8 cellular contexts compared by ENCODE assay signal in the genomic region with DNA sequence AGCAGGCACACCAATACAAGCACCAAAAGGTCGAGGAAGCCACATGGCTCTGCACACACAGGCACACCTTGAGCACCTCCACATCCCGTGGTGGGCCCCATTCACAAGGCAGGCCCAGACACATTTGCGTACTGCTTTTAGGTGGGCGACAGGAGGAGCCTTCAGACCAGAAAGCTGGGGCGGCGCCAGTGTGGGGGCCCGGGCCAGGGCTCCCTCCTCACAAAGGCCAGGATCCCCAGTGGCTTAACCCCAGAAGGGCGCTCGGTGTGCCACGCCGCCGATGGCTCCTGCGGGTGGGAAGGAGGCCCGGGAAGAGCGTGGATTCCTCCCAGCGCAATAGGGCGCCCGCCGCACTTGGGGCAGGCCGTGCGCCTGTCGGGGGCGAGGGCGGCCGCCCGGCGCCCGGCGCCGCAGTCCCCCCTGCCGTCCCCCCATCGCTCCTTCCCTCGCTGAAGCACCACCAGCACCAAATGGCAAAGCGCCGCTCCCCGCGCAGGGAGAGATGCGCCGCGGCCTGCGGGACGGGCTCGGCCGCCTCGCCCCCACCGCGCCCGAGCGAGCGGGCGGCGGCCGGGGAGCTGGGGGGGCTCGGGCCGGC. TPM values are rescaled to one million over a fixed set of nuclear protein-coding genes. Genes with fewer than 3 reads are reported as not detected.
DNase-seq lines count a peak whose midpoint lies in the region; ATAC-seq, FAIRE-seq and TF ChIP-seq lines count a peak whose summit lies in the region.

No MANE protein-coding gene starts in this region.

- H2BK120ac ChIP-seq in H1 (replicated peaks; ENCODE audit: low read depth, low read length) = no peak overlapping the region

- H4K91ac ChIP-seq in H1 (replicated peaks; ENCODE audit: insufficient read length, low read length) = peak overlapping the region; percentile 97

- H3K9me3 ChIP-seq in H1 (ENCODE audit: insufficient read depth in 2 of 2, low read depth in 1 of 2, low read length in 1 of 2) = no peaks in the 10 kb centered on the region
- no peaks in the 10 kb centered on the region for H3K9me3 ChIP-seq in vagina

- H3K27me3 ChIP-seq in H1 (replicated peaks in 1 of 4; ENCODE audit: control insufficient read depth in 3 of 4, extremely low read depth in 1 of 4, insufficient read depth in 3 of 4, low read length in 3 of 4) (peaks cover 16 to 63% (median 52%) of the 10 kb centered on the region in 4 experiments), vagina (no peaks in the 10 kb centered on the region)

- H3K4me1 ChIP-seq in H1 (replicated peaks in 1 of 4; ENCODE audit: control insufficient read depth in 3 of 4, insufficient read depth in 4 of 4, low read length in 3 of 4) = peaks cover 0 to 48% (median 32%) of the 10 kb centered on the region in 4 experiments; a peak in 6 of 7 replicates
- H3K4me1 ChIP-seq in vagina = peaks cover 53% of the 10 kb centered on the region

- H3K56ac ChIP-seq in H1 (replicated peaks; ENCODE audit: insufficient read length, low read depth, low read length) = no peak overlapping the region

- no peak for FAIRE-seq in H1 (lab: Jason Lieb, UNC)

- H3K4me2 ChIP-seq in H1 (ENCODE audit: insufficient read depth in 1 of 2, low read depth in 2 of 2, low read length in 2 of 2) = peak overlapping the region; percentile 77 to 99

- peaks cover 1 to 8% of the 10 kb centered on the region in 2 experiments for H4K20me1 ChIP-seq in H1 (replicated peaks in 1 of 2; ENCODE audit: control insufficient read depth in 1 of 2, insufficient read depth in 2 of 2, low read length in 2 of 2)

- H3K36me3 ChIP-seq in H1 (ENCODE audit: control insufficient read depth in 2 of 4, insufficient read depth in 4 of 4, low read length in 3 of 4) = no peaks in the 10 kb centered on the region
- H3K36me3 ChIP-seq in vagina = no peaks in the 10 kb centered on the region

- no peaks in the 10 kb centered on the region for H3K79me1 ChIP-seq in H1 (ENCODE audit: low read depth, low read length)

- peaks cover 25% of the 10 kb centered on the region for H3K23me2 ChIP-seq in H1 (ENCODE audit: low read depth, low read length)

- peak overlapping the region; percentile 88; the same call in 1 of the 2 replicates for H2BK15ac ChIP-seq in H1 (ENCODE audit: low read length)

- peak overlapping the region; percentile 91 for H4K8ac ChIP-seq in H1 (ENCODE audit: extremely low read depth, insufficient read depth, low read length)

- H2AFZ ChIP-seq in H1 (ENCODE audit: low read length) = no peak overlapping the region

- DNase-seq in NCI-H2081 (lab: John Stamatoyannopoulos, UW) (peak; percentile 57 to 69), NCI-H2081 treated with DMSO at 0.1 percent for 48 hours (lab: John Stamatoyannopoulos, UW) (no peak), RPMI8226 (peak; percentile 63), H1 (ENCODE audit: low read depth in 1 of 2, low spot score in 2 of 2) (peak in 1 of 2 experiments; percentile 62), mucosa of gallbladder (ENCODE audit: low spot score) (peak; percentile 44), vagina (ENCODE audit: extremely low spot score in 2 of 2) (no peak), GOT3 (lab: John Stamatoyannopoulos, UW) (no peak)

- no peak for TF ChIP-seq POLR2A in H1 (IDR thresholded peaks at IDR 0.05; ENCODE audit: control extremely low read depth in 1 of 2, low read depth in 2 of 2, low read length in 2 of 2)
- no peak for TF ChIP-seq POLR2A in vagina (IDR thresholded peaks at IDR 0.05)

- no peaks in the 10 kb centered on the region for H3K79me2 ChIP-seq in H1 (ENCODE audit: control insufficient read depth in 1 of 2, insufficient read depth in 2 of 2, low read length in 2 of 2)

- no peak overlapping the region for H3K4ac ChIP-seq in H1 (replicated peaks; ENCODE audit: insufficient read length, low read depth, low read length)

- intact Hi-C loops in vagina (cut with DNase I) = loop anchor here (2.0 kb wide), 1 partner anchor 705 kb away; the partner anchor contains the start of gene GALNTL5

- H3K9ac ChIP-seq in H1 (replicated peaks in 1 of 4; ENCODE audit: extremely low read depth in 1 of 4, low read depth in 3 of 4, low read length in 3 of 4) = peak overlapping the region in 1 of 4 experiments; percentile 62; a peak in 2 of 7 replicates

- H3K18ac ChIP-seq in H1 (ENCODE audit: extremely low read depth, low read length) = peak overlapping the region; percentile 78

- H3K14ac ChIP-seq in H1 (ENCODE audit: insufficient read length) = peak overlapping the region; percentile 19

- peak overlapping the region; percentile 93; the same call in 1 of the 2 replicates for H2AK5ac ChIP-seq in H1 (ENCODE audit: low read depth, low read length)

- CTCF ChIA-PET in H1 (lab: Charles Lee; ENCODE audit: partially characterized antibody) = interaction anchor here (0.8 to 3.3 kb wide), 12 partner anchors 7 to 126 kb away, joined by 3 to 14 read pairs (median 4); partner anchors contain the start of gene ABCF2

- ATAC-seq in GM19395 (IDR thresholded peaks at IDR 0.05; ENCODE audit: unreplicated experiment) = no peak

- H3K27ac ChIP-seq in H1 (ENCODE audit: low read depth, low read length) (no peak overlapping the region), vagina (peak overlapping the region; percentile 94)

- WGBS in H1 (ENCODE audit: extremely low coverage in 1 of 2, insufficient coverage in 1 of 2, insufficient read length in 1 of 2, insufficient replicate concordance in 2 of 2, low coverage in 1 of 2, low lambda C conversion rate in 2 of 2, missing lambda C conversion rate in 1 of 2), 2 experiments = 3% methylated on average over 21 of the region's 55 CpGs; no CpG with 5 or more reads in 1 of the 2 experiments

- peak overlapping the region; percentile 45 to 81 (median 66) for H3K4me3 ChIP-seq in H1 (ENCODE audit: extremely low read depth in 1 of 4, insufficient read depth in 2 of 4, low read depth in 3 of 4, low read length in 4 of 4)
- peak overlapping the region; percentile 61 to 69 for H3K4me3 ChIP-seq in vagina

- no peak overlapping the region for H4K5ac ChIP-seq in H1 (ENCODE audit: insufficient read length, low read depth, low read length)

- no peak for TF ChIP-seq EP300 in H1 (IDR thresholded peaks at IDR 0.05; ENCODE audit: borderline replicate concordance in 1 of 2, low read depth in 2 of 2, low read length in 2 of 2)

- H2BK12ac ChIP-seq in H1 (ENCODE audit: low read depth, low read length) = peak overlapping the region; percentile 96; the same call in 1 of the 2 replicates

- H3K23ac ChIP-seq in H1 (ENCODE audit: insufficient read length) = peak overlapping the region; percentile 71

- POLR2A ChIA-PET in H1 (lab: Charles Lee; ENCODE audit: partially characterized antibody) = interaction anchor here (0.6 to 3.1 kb wide), 10 partner anchors 7 to 268 kb away, joined by 3 to 22 read pairs (median 4); partner anchors contain the start of genes ABCF2, CHPF2 and RHEB

- H2BK5ac ChIP-seq in H1 (ENCODE audit: low read depth, low read length) = no peak overlapping the region; the same call in 1 of the 2 replicates

- no peak for TF ChIP-seq RAD21 in H1 (IDR thresholded peaks at IDR 0.05 in 1 of 2, conservative IDR thresholded peaks at IDR 0.05 in 1 of 2; ENCODE audit: low read depth in 2 of 2, low read length in 2 of 2)

- TF ChIP-seq CTCF in H1 (IDR thresholded peaks at IDR 0.05; ENCODE audit: control extremely low read depth in 1 of 3, insufficient read depth in 1 of 3, low read depth in 1 of 3, low read length in 3 of 3) = no peak
- no peak for TF ChIP-seq CTCF in vagina (IDR thresholded peaks at IDR 0.05)

- H2BK20ac ChIP-seq in H1 (ENCODE audit: low read length) = peak overlapping the region; percentile 43; the same call in 1 of the 2 replicates

RNA-seq across cellular contexts. Expression of gene SMARCD3, which starts 2.9 kb away (rescaled TPM):
- 3.0 and 4.6 TPM in 2 replicates for total RNA-seq in H1 (2021; fragmentation: NEBNext Ultra II Directional; extraction: Animal tissue kit (Norgen Biotek cat#: 25700))
- polyA plus RNA-seq in H1 (2011; rRNA removed) = 5.6 and 6.2 TPM in 2 replicates
- polyA plus RNA-seq in H1 (2011; cell fraction: cytosol; rRNA removed) = 4.5 TPM
- polyA plus RNA-seq in H1 (2011; cell fraction: nucleus; rRNA removed) = 15.3 TPM
- polyA plus RNA-seq in H1 (2012, experiment 1 of 2) = 8.3 to 10.0 TPM (median 9.5 TPM) in 4 replicates
- polyA plus RNA-seq in H1 (2012, experiment 2 of 2) = 7.5 TPM
- polyA plus RNA-seq in H1 (2013, experiment 1 of 2) = 3.9 TPM
- 4.3 TPM for polyA plus RNA-seq in H1 (2013, experiment 2 of 2)
- polyA minus RNA-seq in H1 (2011; rRNA and poly(A)+ RNA removed) = 1.6 and 2.0 TPM in 2 replicates
- 2.9 TPM for polyA minus RNA-seq in H1 (2011; cell fraction: cytosol; rRNA and poly(A)+ RNA removed)
- polyA minus RNA-seq in H1 (2011; cell fraction: nucleus; rRNA and poly(A)+ RNA removed) = 3.2 TPM
- total RNA-seq in mucosa of gallbladder (56.3 TPM), vagina (39.8 TPM)

RNA-seq across cellular contexts. Expression of gene CHPF2, which starts 19.1 kb away (rescaled TPM):
- total RNA-seq in H1 (2021; fragmentation: NEBNext Ultra II Directional; extraction: Animal tissue kit (Norgen Biotek cat#: 25700)) = 20.6 and 20.8 TPM in 2 replicates
- polyA plus RNA-seq in H1 (2011; rRNA removed) = 14.4 and 20.0 TPM in 2 replicates
- polyA plus RNA-seq in H1 (2011; cell fraction: cytosol; rRNA removed) = 14.8 TPM
- polyA plus RNA-seq in H1 (2011; cell fraction: nucleus; rRNA removed) = 58.8 TPM
- 9.2 to 13.6 TPM (median 11.2 TPM) in 4 replicates for polyA plus RNA-seq in H1 (2012, experiment 1 of 2)
- 11.2 TPM for polyA plus RNA-seq in H1 (2012, experiment 2 of 2)
- 18.0 TPM for polyA plus RNA-seq in H1 (2013, experiment 1 of 2)
- polyA plus RNA-seq in H1 (2013, experiment 2 of 2) = 16.2 TPM
- polyA minus RNA-seq in H1 (2011; rRNA and poly(A)+ RNA removed) = 11.1 and 11.4 TPM in 2 replicates
- 12.2 TPM for polyA minus RNA-seq in H1 (2011; cell fraction: cytosol; rRNA and poly(A)+ RNA removed)
- 30.6 TPM for polyA minus RNA-seq in H1 (2011; cell fraction: nucleus; rRNA and poly(A)+ RNA removed)
- total RNA-seq in mucosa of gallbladder (52.3 TPM), vagina (28.0 TPM)

RNA-seq across cellular contexts. Expression of gene ABCF2, which starts 24.4 kb away (rescaled TPM):
- 51.0 and 55.0 TPM in 2 replicates for total RNA-seq in H1 (2021; fragmentation: NEBNext Ultra II Directional; extraction: Animal tissue kit (Norgen Biotek cat#: 25700))
- polyA plus RNA-seq in H1 (2011; rRNA removed) = 26.4 and 28.0 TPM in 2 replicates
- polyA plus RNA-seq in H1 (2011; cell fraction: cytosol; rRNA removed) = 37.0 TPM
- polyA plus RNA-seq in H1 (2011; cell fraction: nucleus; rRNA removed) = 35.9 TPM
- polyA plus RNA-seq in H1 (2012, experiment 1 of 2) = 39.3 to 51.3 TPM (median 45.8 TPM) in 4 replicates
- 32.1 TPM for polyA plus RNA-seq in H1 (2012, experiment 2 of 2)
- polyA plus RNA-seq in H1 (2013, experiment 1 of 2) = 25.2 TPM
- polyA plus RNA-seq in H1 (2013, experiment 2 of 2) = 22.6 TPM
- polyA minus RNA-seq in H1 (2011; rRNA and poly(A)+ RNA removed) = 48.3 and 59.3 TPM in 2 replicates
- 20.2 TPM for polyA minus RNA-seq in H1 (2011; cell fraction: cytosol; rRNA and poly(A)+ RNA removed)
- polyA minus RNA-seq in H1 (2011; cell fraction: nucleus; rRNA and poly(A)+ RNA removed) = 23.9 TPM
- 25.3 TPM for total RNA-seq in mucosa of gallbladder
- total RNA-seq in vagina = 25.3 TPM

RNA-seq across cellular contexts. Expression of gene H2BK1, which starts 41.1 kb away (rescaled TPM):
- total RNA-seq in H1 (2021; fragmentation: NEBNext Ultra II Directional; extraction: Animal tissue kit (Norgen Biotek cat#: 25700)) = not detected in 2 replicates
- not detected in 2 replicates for polyA plus RNA-seq in H1 (2011; rRNA removed)
- polyA plus RNA-seq in H1 (2011; cell fraction: cytosol; rRNA removed) = not detected
- polyA plus RNA-seq in H1 (2011; cell fraction: nucleus; rRNA removed) = not detected
- not detected in 4 replicates for polyA plus RNA-seq in H1 (2012, experiment 1 of 2)
- polyA plus RNA-seq in H1 (2012, experiment 2 of 2) = not detected
- polyA plus RNA-seq in H1 (2013, experiment 1 of 2) = not detected
- polyA plus RNA-seq in H1 (2013, experiment 2 of 2) = not detected
- polyA minus RNA-seq in H1 (2011; rRNA and poly(A)+ RNA removed) = not detected in 2 replicates
- polyA minus RNA-seq in H1 (2011; cell fraction: cytosol; rRNA and poly(A)+ RNA removed) = not detected
- 2.0 TPM for polyA minus RNA-seq in H1 (2011; cell fraction: nucleus; rRNA and poly(A)+ RNA removed)
- not detected for total RNA-seq in mucosa of gallbladder
- total RNA-seq in vagina = not detected

Comparison
In these comparisons a context has a peak if more than half of its experiments do, and no peak if none do; other contexts are left out.
1. DNase-seq: peak in NCI-H2081 (2 of 2), RPMI8226 (single experiment) and mucosa of gallbladder (single experiment); none in NCI-H2081 treated with DMSO at 0.1 percent for 48 hours (single experiment), vagina (0 of 2) and GOT3 (single experiment).